Comparison of ENCODE assay signal across 8 cellular contexts in genomic region chr2:28958689-28959088, GRCh38. TPM values are rescaled to one million over a fixed set of nuclear protein-coding genes. Genes with fewer than 3 reads are reported as not detected.
A peak's percentile ranks its signal among the peaks of the same experiment; 100 is the strongest.
DNase-seq lines count a peak whose midpoint lies in the region; ATAC-seq, FAIRE-seq and TF ChIP-seq lines count a peak whose summit lies in the region.

No MANE protein-coding gene starts in this region.

- H3K27me3 Mint-ChIP-seq in activated CD8-positive, alpha-beta T cell treated with anti-CD3 and anti-CD28 coated beads, Interleukin-2, amount 10 ng/mL, durations not matched to agents 7 days and 5 days (ENCODE audit: low read depth) = peaks cover 3% of the 10 kb centered on the region
- H3K27me3 Mint-ChIP-seq in natural killer cell treated with Interleukin-12 subunit alpha and Interleukin-12 subunit beta and Interleukin-15 and Interleukin-18, amount 100 ng/mL, for 72 hours = no peaks in the 10 kb centered on the region

- no peaks in the 10 kb centered on the region for H3K27me3 ChIP-seq in HL-60 (ENCODE audit: insufficient read depth, poor library complexity, severe bottlenecking)

- no peaks in the 10 kb centered on the region for H3K36me3 Mint-ChIP-seq in activated CD8-positive, alpha-beta T cell treated with anti-CD3 and anti-CD28 coated beads, Interleukin-2, amount 10 ng/mL, durations not matched to agents 7 days and 5 days (ENCODE audit: low read depth)
- H3K36me3 Mint-ChIP-seq in natural killer cell treated with Interleukin-12 subunit alpha and Interleukin-12 subunit beta and Interleukin-15 and Interleukin-18, amount 100 ng/mL, for 72 hours = no peaks in the 10 kb centered on the region

- POLR2A ChIA-PET in activated CD8-positive, alpha-beta T cell treated with anti-CD3 and anti-CD28 coated beads, Interleukin-2, amount 10 ng/mL, durations not matched to agents 7 days and 5 days (lab: Charles Lee) = interaction anchor here (1.4 kb wide), 1 partner anchor 53 kb away, joined by 3 read pairs; no protein-coding TSS in a partner anchor

- peak; percentile 69 for DNase-seq in D721Med (ENCODE audit: insufficient read length, low spot score)
- DNase-seq in HL-60 (ENCODE audit: low read depth in 1 of 2, low spot score in 1 of 2) = peak in 1 of 2 experiments; percentile 56
- DNase-seq in NCI-H526 (lab: John Stamatoyannopoulos, UW) = peak; percentile 50 to 85
- DNase-seq in activated CD8-positive, alpha-beta T cell treated with anti-CD3 and anti-CD28 coated beads, Interleukin-2, amount 10 ng/mL, durations not matched to agents 7 days and 5 days = peak; percentile 64
- DNase-seq in fibroblast of mammary gland (ENCODE audit: low read depth) = peak; percentile 78
- no peak for DNase-seq in natural killer cell treated with Interleukin-12 subunit alpha and Interleukin-12 subunit beta and Interleukin-15 and Interleukin-18, amount 100 ng/mL, for 72 hours (ENCODE audit: low spot score)
- no peak for DNase-seq in NK-92 treated with Interleukin-12 subunit alpha and Interleukin-12 subunit beta, amount 100 ng/mL, for 24 hours (lab: John Stamatoyannopoulos, UW)

- no peak overlapping the region for H3K27ac Mint-ChIP-seq in activated CD8-positive, alpha-beta T cell treated with anti-CD3 and anti-CD28 coated beads, Interleukin-2, amount 10 ng/mL, durations not matched to agents 7 days and 5 days
- no peak overlapping the region for H3K27ac Mint-ChIP-seq in natural killer cell treated with Interleukin-12 subunit alpha and Interleukin-12 subunit beta and Interleukin-15 and Interleukin-18, amount 100 ng/mL, for 72 hours

- H3K27ac ChIP-seq in HL-60 (replicated peaks) = no peak overlapping the region

- CTCF ChIA-PET in activated CD8-positive, alpha-beta T cell treated with anti-CD3 and anti-CD28 coated beads, Interleukin-2, amount 10 ng/mL, durations not matched to agents 7 days and 5 days (lab: Charles Lee) = interaction anchor here (0.7 to 2.1 kb wide), 22 partner anchors 10 to 252 kb away, joined by 3 to 18 read pairs (median 4); no protein-coding TSS in a partner anchor

- H3K4me3 ChIP-seq in HL-60 (replicated peaks; ENCODE audit: insufficient read depth, low read length) (no peak overlapping the region), fibroblast of mammary gland (ENCODE audit: control insufficient read depth, low read depth, low read length) (no peak overlapping the region)

- H3K9me3 Mint-ChIP-seq in activated CD8-positive, alpha-beta T cell treated with anti-CD3 and anti-CD28 coated beads, Interleukin-2, amount 10 ng/mL, durations not matched to agents 7 days and 5 days (ENCODE audit: insufficient read depth) = no peaks in the 10 kb centered on the region
- no peaks in the 10 kb centered on the region for H3K9me3 Mint-ChIP-seq in natural killer cell treated with Interleukin-12 subunit alpha and Interleukin-12 subunit beta and Interleukin-15 and Interleukin-18, amount 100 ng/mL, for 72 hours

- peak; percentile 71 for TF ChIP-seq CTCF in D721Med (IDR thresholded peaks at IDR 0.05; ENCODE audit: insufficient read depth, missing control alignments)
- TF ChIP-seq CTCF in HL-60 (IDR thresholded peaks at IDR 0.05; ENCODE audit: insufficient read depth, low read length) = peak; percentile 10
- peak; percentile 61 for TF ChIP-seq CTCF in fibroblast of mammary gland (conservative IDR thresholded peaks at IDR 0.05; ENCODE audit: control insufficient read depth, insufficient read depth, low read depth, low read length)

- peak; percentile 60 for ATAC-seq in activated CD8-positive, alpha-beta T cell treated with anti-CD3 and anti-CD28 coated beads, Interleukin-2, amount 10 ng/mL, durations not matched to agents 7 days and 5 days
- peak; percentile 69 to 80 for ATAC-seq in natural killer cell treated with Interleukin-12 subunit alpha and Interleukin-12 subunit beta and Interleukin-15 and Interleukin-18, amount 100 ng/mL, for 72 hours
- ATAC-seq in HG03097 (IDR thresholded peaks at IDR 0.05; ENCODE audit: low FRiP score, unreplicated experiment) = no peak

- peak; percentile 94 for FAIRE-seq in D721Med (lab: Jason Lieb, UNC)

- no peak overlapping the region for H3K4me3 Mint-ChIP-seq in activated CD8-positive, alpha-beta T cell treated with anti-CD3 and anti-CD28 coated beads, Interleukin-2, amount 10 ng/mL, durations not matched to agents 7 days and 5 days
- H3K4me3 Mint-ChIP-seq in natural killer cell treated with Interleukin-12 subunit alpha and Interleukin-12 subunit beta and Interleukin-15 and Interleukin-18, amount 100 ng/mL, for 72 hours = no peak overlapping the region

- H3K4me1 Mint-ChIP-seq in activated CD8-positive, alpha-beta T cell treated with anti-CD3 and anti-CD28 coated beads, Interleukin-2, amount 10 ng/mL, durations not matched to agents 7 days and 5 days (ENCODE audit: low read depth) = peaks cover 19% of the 10 kb centered on the region
- H3K4me1 Mint-ChIP-seq in natural killer cell treated with Interleukin-12 subunit alpha and Interleukin-12 subunit beta and Interleukin-15 and Interleukin-18, amount 100 ng/mL, for 72 hours (ENCODE audit: low read depth in 2 of 2) = peaks cover 0 to 8% of the 10 kb centered on the region in 2 donors

RNA-seq across cellular contexts. Expression of gene TOGARAM2, which starts 22.4 kb away (rescaled TPM):
- total RNA-seq in activated CD8-positive, alpha-beta T cell treated with anti-CD3 and anti-CD28 coated beads, Interleukin-2, amount 10 ng/mL, durations not matched to agents 7 days and 5 days = 10 to 100 TPM; 10.0 to 10.5 TPM
- total RNA-seq in natural killer cell treated with Interleukin-12 subunit alpha and Interleukin-12 subunit beta and Interleukin-15 and Interleukin-18, amount 100 ng/mL, for 72 hours = 1 to 10 TPM; 6.8 to 7.7 TPM

Comparison
In these comparisons a context has a peak if more than half of its experiments do, and no peak if none do; other contexts are left out.
1. DNase-seq: peak in D721Med (single experiment), NCI-H526 (2 of 2), activated CD8-positive, alpha-beta T cell treated with anti-CD3 and anti-CD28 coated beads, Interleukin-2, amount 10 ng/mL, durations not matched to agents 7 days and 5 days (single experiment) and fibroblast of mammary gland (single experiment); none in natural killer cell treated with Interleukin-12 subunit alpha and Interleukin-12 subunit beta and Interleukin-15 and Interleukin-18, amount 100 ng/mL, for 72 hours (single experiment) and NK-92 treated with Interleukin-12 subunit alpha and Interleukin-12 subunit beta, amount 100 ng/mL, for 24 hours (single experiment).
2. CTCF ChIP-seq: peak in every context shown above with its lines; median percentile 71 in D721Med; 61 in fibroblast of mammary gland; 10 in HL-60.